ENCODE assay signal across 32 cellular contexts in genomic region chr1:161987872-161988271, GRCh38. TPM values are rescaled to one million over a fixed set of nuclear protein-coding genes. Genes with fewer than 3 reads are reported as not detected.
"Had no signal": no experiment of that assay in that cellular context is flagged by ENCODE, and none has a peak within 500 bp of the region (broad histone marks: within the 10 kb centered on the region; RNA-seq: fewer than 3 reads in every experiment).

No MANE protein-coding gene starts in this region.

- H3K27ac ChIP-seq: adrenal gland, body of pancreas, colonic mucosa, gastrocnemius medialis had no signal

- DNase-seq: activated CD4-positive, alpha-beta memory T cell treated with anti-CD3 and anti-CD28 coated beads for 36 hours; activated CD4-positive, alpha-beta T cell treated with anti-CD3 and anti-CD28 coated beads for 36 hours; activated CD4-positive, alpha-beta T cell treated with anti-CD3 and anti-CD28 coated beads, Interleukin-2, amount 10 ng/mL, durations not matched to agents 24 days and 14 days; activated CD4-positive, CD25-positive, alpha-beta regulatory T cell; activated CD4-positive, CD25-positive, alpha-beta regulatory T cell treated with anti-CD3 and anti-CD28 coated beads, Interleukin-2, amount 50 U/mL, for 72 hours; activated CD8-positive, alpha-beta memory T cell treated with anti-CD3 and anti-CD28 coated beads, Interleukin-2, amount 10 ng/mL, durations not matched to agents 7 days and 5 days; activated CD8-positive, alpha-beta memory T cell treated with anti-CD3 and anti-CD28 coated beads, Interleukin-2, amount 50 U/mL, for 4 hours; activated CD8-positive, alpha-beta T cell treated with anti-CD3 and anti-CD28 coated beads, Interleukin-2, amount 10 ng/mL, durations not matched to agents 7 days and 5 days; activated effector memory CD4-positive, alpha-beta T cell treated with anti-CD3 and anti-CD28 coated beads, Interleukin-2, amount 50 U/mL, for 16 hours; activated naive CD4-positive, alpha-beta T cell treated with anti-CD3 and anti-CD28 coated beads for 36 hours; activated naive CD8-positive, alpha-beta T cell treated with anti-CD3 and anti-CD28 coated beads for 36 hours; activated naive CD8-positive, alpha-beta T cell treated with anti-CD3 and anti-CD28 coated beads, Interleukin-2, amount 50 U/mL, for 24 hours; activated T-cell treated with anti-CD3 and anti-CD28 coated beads, Interleukin-2, amount 50 U/mL, for 1 hour; activated T-cell treated with anti-CD3 and anti-CD28 coated beads, Interleukin-2, amount 50 U/mL, for 48 hours; adrenal gland; aorta; body of pancreas; caudate nucleus; colonic mucosa; dorsolateral prefrontal cortex; effector memory CD4-positive, alpha-beta T cell; endodermal cell; foreskin fibroblast; gastrocnemius medialis; glutamatergic neuron; T-helper 2 cell had no signal

- H3K4me3 Mint-ChIP-seq: activated CD4-positive, alpha-beta memory T cell treated with anti-CD3 and anti-CD28 coated beads for 36 hours; activated CD4-positive, alpha-beta T cell treated with anti-CD3 and anti-CD28 coated beads for 36 hours; activated CD4-positive, alpha-beta T cell treated with anti-CD3 and anti-CD28 coated beads, Interleukin-2, amount 10 ng/mL, durations not matched to agents 24 days and 14 days; activated CD8-positive, alpha-beta memory T cell treated with anti-CD3 and anti-CD28 coated beads, Interleukin-2, amount 10 ng/mL, durations not matched to agents 7 days and 5 days; activated CD8-positive, alpha-beta T cell treated with anti-CD3 and anti-CD28 coated beads, Interleukin-2, amount 10 ng/mL, durations not matched to agents 7 days and 5 days; activated naive CD4-positive, alpha-beta T cell treated with anti-CD3 and anti-CD28 coated beads for 36 hours; activated naive CD4-positive, alpha-beta T cell treated with anti-CD3 and anti-CD28 coated beads, Interleukin-2, amount 50 U/mL, for 24 hours; activated naive CD8-positive, alpha-beta T cell treated with anti-CD3 and anti-CD28 coated beads for 36 hours; activated naive CD8-positive, alpha-beta T cell treated with anti-CD3 and anti-CD28 coated beads, Interleukin-2, amount 50 U/mL, for 24 hours; activated T-helper 1 cell treated with anti-CD3 and anti-CD28 coated beads, Interleukin-12 subunit alpha, Interleukin-12 subunit beta, Interleukin-2, Interleukin-4 antibody, amounts not matched to agents 30 ng/mL and 10 ng/mL and 1 ng/mL, durations not matched to agents 14 hours and 24 hours and 36 hours; endodermal cell had no signal

- H3K4me1 ChIP-seq: adrenal gland, body of pancreas, colonic mucosa, gastrocnemius medialis had no signal

- H3K4me3 ChIP-seq: adrenal gland, body of pancreas, colonic mucosa, dorsolateral prefrontal cortex, gastrocnemius medialis had no signal

- H3K4me1 Mint-ChIP-seq: activated CD4-positive, alpha-beta T cell treated with anti-CD3 and anti-CD28 coated beads for 36 hours; activated CD8-positive, alpha-beta memory T cell treated with anti-CD3 and anti-CD28 coated beads, Interleukin-2, amount 10 ng/mL, durations not matched to agents 7 days and 5 days; activated naive CD4-positive, alpha-beta T cell treated with anti-CD3 and anti-CD28 coated beads, Interleukin-2, amount 50 U/mL, for 24 hours; activated naive CD8-positive, alpha-beta T cell treated with anti-CD3 and anti-CD28 coated beads for 36 hours; activated naive CD8-positive, alpha-beta T cell treated with anti-CD3 and anti-CD28 coated beads, Interleukin-2, amount 50 U/mL, for 24 hours; endodermal cell had no signal

- H3K27me3 ChIP-seq: adrenal gland, body of pancreas, colonic mucosa, dorsolateral prefrontal cortex, gastrocnemius medialis had no signal

- H3K36me3 Mint-ChIP-seq: activated naive CD8-positive, alpha-beta T cell treated with anti-CD3 and anti-CD28 coated beads for 36 hours had no signal

- H3K9me3 ChIP-seq: adrenal gland, colonic mucosa, gastrocnemius medialis had no signal

- H3K27ac Mint-ChIP-seq: activated CD4-positive, alpha-beta memory T cell treated with anti-CD3 and anti-CD28 coated beads for 36 hours; activated CD4-positive, alpha-beta T cell treated with anti-CD3 and anti-CD28 coated beads for 36 hours; activated CD4-positive, alpha-beta T cell treated with anti-CD3 and anti-CD28 coated beads, Interleukin-2, amount 10 ng/mL, durations not matched to agents 24 days and 14 days; activated CD8-positive, alpha-beta memory T cell treated with anti-CD3 and anti-CD28 coated beads, Interleukin-2, amount 10 ng/mL, durations not matched to agents 7 days and 5 days; activated CD8-positive, alpha-beta T cell treated with anti-CD3 and anti-CD28 coated beads, Interleukin-2, amount 10 ng/mL, durations not matched to agents 7 days and 5 days; activated naive CD4-positive, alpha-beta T cell treated with anti-CD3 and anti-CD28 coated beads for 36 hours; activated naive CD4-positive, alpha-beta T cell treated with anti-CD3 and anti-CD28 coated beads, Interleukin-2, amount 50 U/mL, for 24 hours; activated naive CD8-positive, alpha-beta T cell treated with anti-CD3 and anti-CD28 coated beads for 36 hours; activated naive CD8-positive, alpha-beta T cell treated with anti-CD3 and anti-CD28 coated beads, Interleukin-2, amount 50 U/mL, for 24 hours; activated T-helper 1 cell treated with anti-CD3 and anti-CD28 coated beads, Interleukin-12 subunit alpha, Interleukin-12 subunit beta, Interleukin-2, Interleukin-4 antibody, amounts not matched to agents 30 ng/mL and 10 ng/mL and 1 ng/mL, durations not matched to agents 14 hours and 24 hours and 36 hours; activated T-helper 2 cell treated with anti-CD3 and anti-CD28 coated beads, Interferon-gamma antibody, Interleukin-2, Interleukin-4, amounts not matched to agents 10 μg/mL and 5 μg/mL and 100 μg/mL, durations not matched to agents 14 hours and 24 hours and 36 hours; endodermal cell had no signal

- H3K27me3 Mint-ChIP-seq: activated naive CD4-positive, alpha-beta T cell treated with anti-CD3 and anti-CD28 coated beads, Interleukin-2, amount 50 U/mL, for 24 hours; activated naive CD8-positive, alpha-beta T cell treated with anti-CD3 and anti-CD28 coated beads for 36 hours; activated naive CD8-positive, alpha-beta T cell treated with anti-CD3 and anti-CD28 coated beads, Interleukin-2, amount 50 U/mL, for 24 hours had no signal

- H3K36me3 ChIP-seq: adrenal gland, colonic mucosa, gastrocnemius medialis had no signal

- ATAC-seq: activated CD4-positive, alpha-beta T cell treated with anti-CD3 and anti-CD28 coated beads for 36 hours; activated CD8-positive, alpha-beta memory T cell treated with anti-CD3 and anti-CD28 coated beads, Interleukin-2, amount 10 ng/mL, durations not matched to agents 7 days and 5 days; activated CD8-positive, alpha-beta T cell treated with anti-CD3 and anti-CD28 coated beads, Interleukin-2, amount 10 ng/mL, durations not matched to agents 7 days and 5 days; activated naive CD8-positive, alpha-beta T cell treated with anti-CD3 and anti-CD28 coated beads, Interleukin-2, amount 50 U/mL, for 24 hours; body of pancreas; esophagus mucosa; gastrocnemius medialis had no signal

RNA-seq across cellular contexts. Expression of gene OLFML2B, which starts 35.8 kb away (rescaled TPM):
- total RNA-seq: activated CD4-positive, alpha-beta memory T cell treated with anti-CD3 and anti-CD28 coated beads for 36 hours; activated CD4-positive, alpha-beta T cell treated with anti-CD3 and anti-CD28 coated beads, Interleukin-2, amount 10 ng/mL, durations not matched to agents 24 days and 14 days; activated CD8-positive, alpha-beta memory T cell treated with anti-CD3 and anti-CD28 coated beads for 36 hours; activated CD8-positive, alpha-beta memory T cell treated with anti-CD3 and anti-CD28 coated beads, Interleukin-2, amount 10 ng/mL, durations not matched to agents 7 days and 5 days; activated CD8-positive, alpha-beta T cell treated with anti-CD3 and anti-CD28 coated beads, Interleukin-2, amount 10 ng/mL, durations not matched to agents 7 days and 5 days; activated T-helper 1 cell treated with anti-CD3 and anti-CD28 coated beads, Interleukin-12 subunit alpha, Interleukin-12 subunit beta, Interleukin-2, Interleukin-4 antibody, amounts not matched to agents 30 ng/mL and 10 ng/mL and 1 ng/mL, durations not matched to agents 14 hours and 24 hours and 36 hours; activated T-helper 2 cell treated with anti-CD3 and anti-CD28 coated beads, Interferon-gamma antibody, Interleukin-2, Interleukin-4, amounts not matched to agents 10 μg/mL and 5 μg/mL and 100 μg/mL, durations not matched to agents 14 hours and 24 hours and 36 hours; T-helper 1 cell treated with Interleukin-12 subunit alpha and Interleukin-12 subunit beta and Interleukin-4 antibody, amounts not matched to agents 30 ng/mL and 1 ng/mL, for 36 hours had no signal
